ENCODE assay signal across 10 cellular contexts in genomic region chr7:27147211-27148030, GRCh38. TPM values are rescaled to one million over a fixed set of nuclear protein-coding genes. Genes with fewer than 3 reads are reported as not detected.
DNase-seq lines count a peak whose midpoint lies in the region; ATAC-seq, FAIRE-seq and TF ChIP-seq lines count a peak whose summit lies in the region.
"Had no signal": no experiment of that assay in that cellular context is flagged by ENCODE, and none has a peak within 500 bp of the region (broad histone marks: within the 10 kb centered on the region; RNA-seq: fewer than 3 reads in every experiment).

TSS of gene HOXA6 (minus strand) at chr7:27147774. CDS start at chr7:27147749, 25 bp downstream.

- H3K36me3 ChIP-seq in heart left ventricle (no peaks in the 10 kb centered on the region), mesenchymal stem cell (ENCODE audit: control insufficient read depth in 1 of 2, insufficient read depth in 2 of 2, low read depth in 1 of 2, low read length in 2 of 2) (peaks cover 17 to 30% of the 10 kb centered on the region in 2 experiments), uterus (no peaks in the 10 kb centered on the region)

- H3K27me3 ChIP-seq in heart left ventricle (peaks cover 87 to 100% (median 99%) of the 10 kb centered on the region in 9 donors), mesenchymal stem cell (ENCODE audit: control insufficient read depth in 1 of 2, insufficient read depth in 1 of 2, low read length in 2 of 2) (peaks cover 0 to 28% of the 10 kb centered on the region in 2 experiments), uterus (no peaks in the 10 kb centered on the region)

- peak within 1 kb of the TSS; percentile 74 for H4K8ac ChIP-seq in mesenchymal stem cell (ENCODE audit: low read length)

- H3K4me3 ChIP-seq in heart left ventricle (peak within 1 kb of the TSS in 10 of 12 donors; percentile 17 to 48 (median 30)), mesenchymal stem cell (ENCODE audit: insufficient read depth in 1 of 2, low read depth in 1 of 2, low read length in 2 of 2) (peak within 1 kb of the TSS in 1 of 2 experiments; percentile 82), uterus (peak within 1 kb of the TSS; percentile 43 to 59)

- no peak within 1 kb of the TSS for H2AFZ ChIP-seq in mesenchymal stem cell (ENCODE audit: low read depth, low read length)

- H3K23ac ChIP-seq in mesenchymal stem cell (ENCODE audit: low read length in 2 of 2), result no peak within 1 kb of the TSS

- H2BK120ac ChIP-seq in mesenchymal stem cell (ENCODE audit: low read depth, low read length), result no peak within 1 kb of the TSS

- no peak within 1 kb of the TSS for H2AK5ac ChIP-seq in mesenchymal stem cell (ENCODE audit: low read length, severe bottlenecking)

- 6 to 13% (median 6%) methylated on average over 28 to 63 of the region's 63 CpGs for WGBS in heart left ventricle, 4 donors
- WGBS in adipose tissue, 3 donors, result 8 to 20% (median 9%) methylated on average over 56 to 63 of the region's 63 CpGs
- 42% methylated on average over 63 of the region's 63 CpGs for WGBS in mesenchymal stem cell

- H4K91ac ChIP-seq in mesenchymal stem cell (ENCODE audit: low read length), result no peak within 1 kb of the TSS

- H3K4me2 ChIP-seq in mesenchymal stem cell (ENCODE audit: low read length, poor library complexity, severe bottlenecking), result peak within 1 kb of the TSS; percentile 47

- peaks cover 23% of the 10 kb centered on the region for H3K79me1 ChIP-seq in mesenchymal stem cell (replicated peaks; ENCODE audit: low read length, poor library complexity, severe bottlenecking)

- peak within 1 kb of the TSS; percentile 42 to 62 for H3K4ac ChIP-seq in mesenchymal stem cell (ENCODE audit: low read depth in 1 of 2, low read length in 2 of 2)

- peak within 1 kb of the TSS; percentile 36 for H2BK15ac ChIP-seq in mesenchymal stem cell (ENCODE audit: low read depth, poor library complexity, severe bottlenecking)

- DNase-seq in heart left ventricle (peak in 1 of 5 donors; percentile 62), left ventricle myocardium superior (no peak), mesenchymal stem cell (no peak), uterus (peak; percentile 57), urothelium cell line (ENCODE audit: low spot score) (no peak), GM19239 (ENCODE audit: insufficient read length, low spot score) (no peak)
- DNase-seq: activated gamma-delta T cell treated with Interleukin-2 at 50 U/mL for 16 hours, GF-D8 had no signal

- no peak within 1 kb of the TSS for H2BK5ac ChIP-seq in mesenchymal stem cell (ENCODE audit: low read depth, low read length, poor library complexity, severe bottlenecking)

- H3K9ac ChIP-seq in mesenchymal stem cell (ENCODE audit: low read length), result peak within 1 kb of the TSS; percentile 90

- no peaks in the 10 kb centered on the region for H3K9me3 ChIP-seq in heart left ventricle
- H3K9me3 ChIP-seq in mesenchymal stem cell (ENCODE audit: control insufficient read depth, low read length), result no peaks in the 10 kb centered on the region
- no peaks in the 10 kb centered on the region for H3K9me3 ChIP-seq in uterus

- intact Hi-C loops in heart left ventricle (cut with DNase I), result no loop called here
- intact Hi-C loops in left ventricle myocardium superior (cut with micrococcal nuclease), result no loop called here
- intact Hi-C loops in uterus (cut with DNase I; ENCODE audit: low total_unique reads), result loop anchor here (10.0 kb wide), 1 partner anchor 53 kb away; the partner anchor contains the start of gene HOXA1

- FAIRE-seq in urothelium cell line (lab: Jason Lieb, UNC) (no peak), GM19239 (lab: Jason Lieb, UNC) (no peak)

- H3K27ac ChIP-seq in heart left ventricle (peak within 1 kb of the TSS in 1 of 12 donors; percentile 76), adipose tissue (ENCODE audit: low read depth, low read length) (peak within 1 kb of the TSS; percentile 7), mesenchymal stem cell (ENCODE audit: low read length, poor library complexity, severe bottlenecking) (no peak within 1 kb of the TSS), uterus (peak within 1 kb of the TSS; percentile 96)

- ATAC-seq in heart left ventricle (no peak), left ventricle myocardium superior (no peak), HG02571 (IDR thresholded peaks at IDR 0.05; ENCODE audit: unreplicated experiment) (no peak)

- H2BK12ac ChIP-seq in mesenchymal stem cell (ENCODE audit: low read length in 2 of 2), result peak within 1 kb of the TSS in 1 of 2 experiments; percentile 6

- TF ChIP-seq CTCF in heart left ventricle (IDR thresholded peaks at IDR 0.05) (no peak), uterus (IDR thresholded peaks at IDR 0.05) (no peak)

- no peak within 1 kb of the TSS for H3K14ac ChIP-seq in mesenchymal stem cell (ENCODE audit: low read length in 2 of 2)

- TF ChIP-seq POLR2A in heart left ventricle (IDR thresholded peaks at IDR 0.05) (no peak), uterus (IDR thresholded peaks at IDR 0.05) (no peak)

- H3K4me1 ChIP-seq in heart left ventricle (peaks cover 0 to 68% (median 23%) of the 10 kb centered on the region in 12 donors), mesenchymal stem cell (ENCODE audit: control insufficient read depth, insufficient read depth, low read depth, low read length) (peaks cover 19% of the 10 kb centered on the region), uterus (no peaks in the 10 kb centered on the region)

- H3K18ac ChIP-seq in mesenchymal stem cell (ENCODE audit: low read depth in 1 of 2, low read length in 2 of 2), result peak within 1 kb of the TSS; percentile 54 to 65

RNA-seq across cellular contexts. Expression of gene HOXA6, which starts in this region (rescaled TPM):
- total RNA-seq in heart left ventricle (not detected), left ventricle myocardium superior (not detected), uterus (10 to 100 TPM in 3 of 4 donors, 1 to 10 TPM in 1; 1.8 to 19.1 (median 15.4) TPM)
- polyA plus RNA-seq in heart left ventricle (not detected), adipose tissue (1 to 10 TPM in 2 of 3 donors, under 1 TPM in 1; 0.39 to 3.6 (median 1.5) TPM)
- 0.62 TPM for polyA plus RNA-seq in mesenchymal stem cell (2013, experiment 1 of 2)
- 0.59 TPM for polyA plus RNA-seq in mesenchymal stem cell (2013, experiment 2 of 2)

Comparison
In these comparisons a context has a peak if more than half of its experiments do, and no peak if none do; other contexts are left out.
1. DNase-seq: peak in uterus (2 of 2); none in left ventricle myocardium superior (single experiment), mesenchymal stem cell (single experiment), urothelium cell line (single experiment) and GM19239 (single experiment).